ENCODE assay signal across 12 cellular contexts in genomic region chr7:137091396-137091795, GRCh38.
DNase-seq lines count a peak whose midpoint lies in the region; ATAC-seq and TF ChIP-seq lines count a peak whose summit lies in the region.
"Had no signal": no experiment of that assay in that cellular context is flagged by ENCODE, and none has a peak within 500 bp of the region (broad histone marks: within the 10 kb centered on the region; RNA-seq: fewer than 3 reads in every experiment).

No MANE protein-coding gene starts in this region.

- H3K27ac Mint-ChIP-seq in osteocyte (ENCODE audit: unreplicated experiment) = no peak overlapping the region
- no peak overlapping the region for H3K27ac Mint-ChIP-seq in stimulated activated naive CD8-positive, alpha-beta T cell treated with anti-CD3 and anti-CD28 coated beads, Interleukin-15, amount 100 ng/mL, for 72 hours

- no peaks in the 10 kb centered on the region for H3K27me3 ChIP-seq in Panc1 (ENCODE audit: control insufficient read depth, insufficient read depth, low read length)
- H3K27me3 ChIP-seq: body of pancreas, foreskin keratinocyte had no signal

- ATAC-seq in Panc1 (no peak), GM18517 (IDR thresholded peaks at IDR 0.05; ENCODE audit: unreplicated experiment) (no peak), HG03175 (IDR thresholded peaks at IDR 0.05; ENCODE audit: unreplicated experiment) (no peak)
- ATAC-seq in stimulated activated naive CD8-positive, alpha-beta T cell treated with anti-CD3 and anti-CD28 coated beads, Interleukin-15, amount 100 ng/mL, for 72 hours = no peak
- ATAC-seq: body of pancreas, foreskin keratinocyte had no signal

- peaks cover 6% of the 10 kb centered on the region for H3K36me3 Mint-ChIP-seq in osteocyte (ENCODE audit: unreplicated experiment)

- in situ Hi-C loops in Panc1 (cut with HindIII; ENCODE audit: low pct_unique_long_range_greater_than_20kb, low sequenced_read_pairs) = no loop called here

- no peaks in the 10 kb centered on the region for H3K27me3 Mint-ChIP-seq in osteocyte (ENCODE audit: unreplicated experiment)
- no peaks in the 10 kb centered on the region for H3K27me3 Mint-ChIP-seq in stimulated activated naive CD8-positive, alpha-beta T cell treated with anti-CD3 and anti-CD28 coated beads, Interleukin-15, amount 100 ng/mL, for 72 hours

- DNase-seq in NCI-H146 (lab: John Stamatoyannopoulos, UW) = peak; percentile 1
- no peak for DNase-seq in NCI-H146 treated with DMSO at 0.1 percent for 48 hours (lab: John Stamatoyannopoulos, UW; ENCODE audit: unreplicated experiment)
- no peak for DNase-seq in Panc1 (ENCODE audit: low read depth, low spot score)
- peak; percentile 69 for DNase-seq in fibroblast of villous mesenchyme (ENCODE audit: low read depth)
- no peak for DNase-seq in osteocyte (ENCODE audit: extremely low spot score, unreplicated experiment)
- no peak for DNase-seq in stimulated activated naive CD8-positive, alpha-beta T cell treated with anti-CD3 and anti-CD28 coated beads, Interleukin-15, amount 100 ng/mL, for 72 hours
- DNase-seq: body of pancreas, foreskin keratinocyte, NCI-H446, T-helper 9 cell had no signal

- POLR2A ChIA-PET in Panc1 (lab: Charles Lee) = no interaction called here

- peak; percentile 10; the same call in 1 of the 2 replicates for TF ChIP-seq CTCF in Panc1 (IDR thresholded peaks at IDR 0.05)
- TF ChIP-seq CTCF in fibroblast of villous mesenchyme (IDR thresholded peaks at IDR 0.05; ENCODE audit: insufficient read depth, low read depth, low read length) = peak; percentile 62
- TF ChIP-seq CTCF in osteocyte (IDR thresholded peaks at IDR 0.05) = peak; percentile 56

- intact Hi-C loops in Panc1 (cut with micrococcal nuclease; ENCODE audit: unreplicated experiment) = no loop called here

- BruUV-seq in Panc1 (replicated peaks; lab: Mats Ljungman, UMichigan) = no TSS peak

- H3K9me3 Mint-ChIP-seq in osteocyte (ENCODE audit: unreplicated experiment) = peaks cover 14% of the 10 kb centered on the region
- peaks cover 8 to 28% of the 10 kb centered on the region in 2 donors for H3K9me3 Mint-ChIP-seq in stimulated activated naive CD8-positive, alpha-beta T cell treated with anti-CD3 and anti-CD28 coated beads, Interleukin-15, amount 100 ng/mL, for 72 hours

- no peaks in the 10 kb centered on the region for H3K4me1 ChIP-seq in Panc1 (ENCODE audit: control insufficient read depth, insufficient read depth, low read length)
- H3K4me1 ChIP-seq: body of pancreas, foreskin keratinocyte had no signal

- H3K4me1 Mint-ChIP-seq in osteocyte (ENCODE audit: unreplicated experiment) = peaks cover 5% of the 10 kb centered on the region
- H3K4me1 Mint-ChIP-seq in stimulated activated naive CD8-positive, alpha-beta T cell treated with anti-CD3 and anti-CD28 coated beads, Interleukin-15, amount 100 ng/mL, for 72 hours = no peaks in the 10 kb centered on the region

- no peaks in the 10 kb centered on the region for H3K9me3 ChIP-seq in Panc1 (ENCODE audit: control insufficient read depth, insufficient read depth, low read depth, low read length)

- H3K36me3 ChIP-seq in Panc1 (ENCODE audit: control insufficient read depth, insufficient read depth, low read length) = no peaks in the 10 kb centered on the region

- CTCF ChIA-PET in Panc1 (lab: Charles Lee) = no interaction called here

- no peak overlapping the region for H3K4me3 ChIP-seq in Panc1 (ENCODE audit: low read depth in 2 of 2, low read length in 2 of 2)
- H3K4me3 ChIP-seq in fibroblast of villous mesenchyme (ENCODE audit: low read depth, low read length) = no peak overlapping the region
- H3K4me3 ChIP-seq: body of pancreas had no signal

- no peak overlapping the region for H3K4me3 Mint-ChIP-seq in osteocyte (ENCODE audit: unreplicated experiment)
- no peak overlapping the region for H3K4me3 Mint-ChIP-seq in stimulated activated naive CD8-positive, alpha-beta T cell treated with anti-CD3 and anti-CD28 coated beads, Interleukin-15, amount 100 ng/mL, for 72 hours

- no peak overlapping the region for H3K27ac ChIP-seq in Panc1 (ENCODE audit: low read length)
- H3K27ac ChIP-seq: body of pancreas, foreskin keratinocyte had no signal

Comparison
In these comparisons a context has a peak if more than half of its experiments do, and no peak if none do; other contexts are left out.
1. DNase-seq: peak in NCI-H146 (single experiment) and fibroblast of villous mesenchyme (single experiment); none in NCI-H146 treated with DMSO at 0.1 percent for 48 hours (single experiment), Panc1 (single experiment), osteocyte (single experiment) and stimulated activated naive CD8-positive, alpha-beta T cell treated with anti-CD3 and anti-CD28 coated beads, Interleukin-15, amount 100 ng/mL, for 72 hours (0 of 2).
2. CTCF ChIP-seq: peak in every context shown above with its lines; median percentile 62 in fibroblast of villous mesenchyme; 56 in osteocyte; 10 in Panc1.